ENCODE assay signal across 5 cellular contexts in the genomic region with DNA sequence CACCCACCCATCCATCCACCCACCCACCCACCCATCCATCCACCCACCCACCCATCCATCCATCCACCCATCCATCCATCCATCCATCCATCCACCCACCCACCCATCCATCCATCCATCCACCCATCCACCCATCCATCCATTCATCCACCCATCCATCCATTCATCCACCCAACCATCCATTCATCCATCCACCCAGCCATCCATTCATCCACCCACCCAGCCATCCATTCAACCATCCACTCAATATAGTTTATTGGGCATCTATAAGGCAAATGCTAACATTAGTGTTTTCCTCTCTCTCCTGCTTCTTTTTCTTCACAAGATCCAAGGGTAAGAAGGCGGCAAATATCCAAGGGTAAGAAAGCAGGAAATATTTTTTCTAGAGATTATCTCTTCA. TPM values are rescaled to one million over a fixed set of nuclear protein-coding genes. Genes with fewer than 3 reads are reported as not detected.
DNase-seq lines count a peak whose midpoint lies in the region; ATAC-seq and TF ChIP-seq lines count a peak whose summit lies in the region.
"Not testable (repeated sequence)": the region's sequence is repeated elsewhere in the genome, so short reads cannot be mapped to it uniquely, and the experiment has no call there.

No MANE protein-coding gene starts in this region.

- peaks cover 30% of the 10 kb centered on the region for H3K4me1 ChIP-seq in CD4-positive, CD25-positive, alpha-beta regulatory T cell (ENCODE audit: control insufficient read depth, insufficient read depth, low read length, poor library complexity, severe bottlenecking)
- H3K4me1 ChIP-seq in CD8-positive, alpha-beta T cell (ENCODE audit: insufficient read depth, low read length): peaks cover 20% of the 10 kb centered on the region

- H3K27me3 ChIP-seq in CD4-positive, CD25-positive, alpha-beta regulatory T cell (ENCODE audit: control insufficient read depth, insufficient read depth, low read length); CD8-positive, alpha-beta T cell (ENCODE audit: insufficient read depth, low read length): not testable (repeated sequence)

- not testable (repeated sequence) for H3K9me3 ChIP-seq in CD4-positive, CD25-positive, alpha-beta regulatory T cell (ENCODE audit: control insufficient read depth in 2 of 2, low read length in 2 of 2); CD8-positive, alpha-beta T cell (ENCODE audit: low read length)

- POLR2A ChIA-PET in CD8-positive, alpha-beta T cell (lab: Charles Lee): interaction anchor here (2.9 kb wide), 1 partner anchor 22 kb away, joined by 13 read pairs; the partner anchor contains the start of gene ATP2B4

- H3K4me3 ChIP-seq in CD4-positive, CD25-positive, alpha-beta regulatory T cell (ENCODE audit: low read depth, low read length); CD8-positive, alpha-beta T cell (ENCODE audit: low read depth, low read length): not testable (repeated sequence)

- not testable (repeated sequence) for DNase-seq in CD4-positive, CD25-positive, alpha-beta regulatory T cell; CD8-positive, alpha-beta T cell; activated naive CD4-positive, alpha-beta T cell treated with anti-CD3 and anti-CD28 coated beads, Interleukin-2, amount 10 ng/mL, durations not matched to agents 7 days and 5 days; natural killer cell treated with Interleukin-12 subunit alpha and Interleukin-12 subunit beta and Interleukin-15 and Interleukin-18, amount 100 ng/mL, for 72 hours (ENCODE audit: low spot score)

- H3K27ac Mint-ChIP-seq in CD4-positive, CD25-positive, alpha-beta regulatory T cell: peak overlapping the region in 2 of 3 donors; percentile 83 to 85
- H3K27ac Mint-ChIP-seq in CD8-positive, alpha-beta T cell: peak overlapping the region; percentile 10
- peak overlapping the region; percentile 49 for H3K27ac Mint-ChIP-seq in T-helper 1 cell treated with Interleukin-12 subunit alpha and Interleukin-12 subunit beta and Interleukin-4 antibody, amounts not matched to agents 30 μg/mL and 1 μg/mL, for 36 hours
- peak overlapping the region; percentile 5 for H3K27ac Mint-ChIP-seq in activated naive CD4-positive, alpha-beta T cell treated with anti-CD3 and anti-CD28 coated beads, Interleukin-2, amount 10 ng/mL, durations not matched to agents 7 days and 5 days
- H3K27ac Mint-ChIP-seq in natural killer cell treated with Interleukin-12 subunit alpha and Interleukin-12 subunit beta and Interleukin-15 and Interleukin-18, amount 100 ng/mL, for 72 hours: peak overlapping the region; percentile 97 to 100

- H3K4me3 Mint-ChIP-seq in CD4-positive, CD25-positive, alpha-beta regulatory T cell; CD8-positive, alpha-beta T cell; T-helper 1 cell treated with Interleukin-12 subunit alpha and Interleukin-12 subunit beta and Interleukin-4 antibody, amounts not matched to agents 30 μg/mL and 1 μg/mL, for 36 hours; activated naive CD4-positive, alpha-beta T cell treated with anti-CD3 and anti-CD28 coated beads, Interleukin-2, amount 10 ng/mL, durations not matched to agents 7 days and 5 days: not testable (repeated sequence)
- peak overlapping the region; percentile 30 for H3K4me3 Mint-ChIP-seq in natural killer cell treated with Interleukin-12 subunit alpha and Interleukin-12 subunit beta and Interleukin-15 and Interleukin-18, amount 100 ng/mL, for 72 hours

- not testable (repeated sequence) for H3K9me3 Mint-ChIP-seq in CD4-positive, CD25-positive, alpha-beta regulatory T cell; CD8-positive, alpha-beta T cell; T-helper 1 cell treated with Interleukin-12 subunit alpha and Interleukin-12 subunit beta and Interleukin-4 antibody, amounts not matched to agents 30 μg/mL and 1 μg/mL, for 36 hours; activated naive CD4-positive, alpha-beta T cell treated with anti-CD3 and anti-CD28 coated beads, Interleukin-2, amount 10 ng/mL, durations not matched to agents 7 days and 5 days; natural killer cell treated with Interleukin-12 subunit alpha and Interleukin-12 subunit beta and Interleukin-15 and Interleukin-18, amount 100 ng/mL, for 72 hours

- H3K36me3 Mint-ChIP-seq in CD4-positive, CD25-positive, alpha-beta regulatory T cell; CD8-positive, alpha-beta T cell; T-helper 1 cell treated with Interleukin-12 subunit alpha and Interleukin-12 subunit beta and Interleukin-4 antibody, amounts not matched to agents 30 μg/mL and 1 μg/mL, for 36 hours (ENCODE audit: low read depth); activated naive CD4-positive, alpha-beta T cell treated with anti-CD3 and anti-CD28 coated beads, Interleukin-2, amount 10 ng/mL, durations not matched to agents 7 days and 5 days; natural killer cell treated with Interleukin-12 subunit alpha and Interleukin-12 subunit beta and Interleukin-15 and Interleukin-18, amount 100 ng/mL, for 72 hours: not testable (repeated sequence)

- CTCF ChIA-PET in CD8-positive, alpha-beta T cell (lab: Charles Lee): interaction anchor here (0.8 to 6.4 kb wide), 11 partner anchors 9 to 265 kb away, joined by 3 to 32 read pairs (median 4); partner anchors contain the start of gene ATP2B4
- CTCF ChIA-PET in activated naive CD4-positive, alpha-beta T cell treated with anti-CD3 and anti-CD28 coated beads, Interleukin-2, amount 10 ng/mL, durations not matched to agents 7 days and 5 days (lab: Charles Lee): interaction anchor here (1.0 to 7.2 kb wide), 3 partner anchors 10 to 98 kb away, joined by 6 to 57 read pairs (median 10); partner anchors contain the start of gene ATP2B4

- H3K36me3 ChIP-seq in CD4-positive, CD25-positive, alpha-beta regulatory T cell (ENCODE audit: control insufficient read depth, insufficient read depth, low read length); CD8-positive, alpha-beta T cell (ENCODE audit: insufficient read depth, low read length): not testable (repeated sequence)

- not testable (repeated sequence) for H3K27ac ChIP-seq in CD4-positive, CD25-positive, alpha-beta regulatory T cell (ENCODE audit: insufficient read depth, low read length, poor library complexity, severe bottlenecking); CD8-positive, alpha-beta T cell (ENCODE audit: low read depth, low read length)

- not testable (repeated sequence) for TF ChIP-seq CTCF in CD8-positive, alpha-beta T cell (IDR thresholded peaks at IDR 0.05)

- not testable (repeated sequence) for ATAC-seq in CD4-positive, CD25-positive, alpha-beta regulatory T cell (ENCODE audit: low read depth in 2 of 2); CD8-positive, alpha-beta T cell; natural killer cell treated with Interleukin-12 subunit alpha and Interleukin-12 subunit beta and Interleukin-15 and Interleukin-18, amount 100 ng/mL, for 72 hours

- intact Hi-C loops in CD8-positive, alpha-beta T cell (cut with DNase I, micrococcal nuclease): not testable (repeated sequence)

- H3K4me1 Mint-ChIP-seq in CD4-positive, CD25-positive, alpha-beta regulatory T cell: peaks cover 5 to 44% (median 23%) of the 10 kb centered on the region in 4 donors
- H3K4me1 Mint-ChIP-seq in CD8-positive, alpha-beta T cell (ENCODE audit: low read depth): peaks cover 39% of the 10 kb centered on the region
- H3K4me1 Mint-ChIP-seq in T-helper 1 cell treated with Interleukin-12 subunit alpha and Interleukin-12 subunit beta and Interleukin-4 antibody, amounts not matched to agents 30 μg/mL and 1 μg/mL, for 36 hours (ENCODE audit: low read depth): peaks cover 47% of the 10 kb centered on the region
- H3K4me1 Mint-ChIP-seq in activated naive CD4-positive, alpha-beta T cell treated with anti-CD3 and anti-CD28 coated beads, Interleukin-2, amount 10 ng/mL, durations not matched to agents 7 days and 5 days: peaks cover 46% of the 10 kb centered on the region
- peaks cover 49 to 67% of the 10 kb centered on the region in 2 donors for H3K4me1 Mint-ChIP-seq in natural killer cell treated with Interleukin-12 subunit alpha and Interleukin-12 subunit beta and Interleukin-15 and Interleukin-18, amount 100 ng/mL, for 72 hours (ENCODE audit: low read depth in 2 of 2)

- H3K27me3 Mint-ChIP-seq in CD4-positive, CD25-positive, alpha-beta regulatory T cell; CD8-positive, alpha-beta T cell (ENCODE audit: low read depth); T-helper 1 cell treated with Interleukin-12 subunit alpha and Interleukin-12 subunit beta and Interleukin-4 antibody, amounts not matched to agents 30 μg/mL and 1 μg/mL, for 36 hours (ENCODE audit: low read depth); activated naive CD4-positive, alpha-beta T cell treated with anti-CD3 and anti-CD28 coated beads, Interleukin-2, amount 10 ng/mL, durations not matched to agents 7 days and 5 days; natural killer cell treated with Interleukin-12 subunit alpha and Interleukin-12 subunit beta and Interleukin-15 and Interleukin-18, amount 100 ng/mL, for 72 hours: not testable (repeated sequence)

RNA-seq across cellular contexts. Expression of gene ATP2B4, which starts 22.7 kb away (rescaled TPM):
- 149 TPM for total RNA-seq in CD4-positive, CD25-positive, alpha-beta regulatory T cell
- 10 to 100 TPM; 25.8 to 39.6 (median 31.7) TPM for polyA plus RNA-seq in CD4-positive, CD25-positive, alpha-beta regulatory T cell
- 10 to 100 TPM; 10.6 to 12.0 TPM for total RNA-seq in CD8-positive, alpha-beta T cell
- 100 to 1,000 TPM; 158 to 191 TPM for total RNA-seq in natural killer cell treated with Interleukin-12 subunit alpha and Interleukin-12 subunit beta and Interleukin-15 and Interleukin-18, amount 100 ng/mL, for 72 hours

Comparison
In these comparisons a context has a peak if more than half of its experiments do, and no peak if none do; other contexts are left out.
1. H3K27ac Mint-ChIP-seq: peak in every context shown above with its lines; median percentile 98 in natural killer cell treated with Interleukin-12 subunit alpha and Interleukin-12 subunit beta and Interleukin-15 and Interleukin-18, amount 100 ng/mL, for 72 hours; 84 in CD4-positive, CD25-positive, alpha-beta regulatory T cell; 49 in T-helper 1 cell treated with Interleukin-12 subunit alpha and Interleukin-12 subunit beta and Interleukin-4 antibody, amounts not matched to agents 30 μg/mL and 1 μg/mL, for 36 hours; 10 in CD8-positive, alpha-beta T cell; 5 in activated naive CD4-positive, alpha-beta T cell treated with anti-CD3 and anti-CD28 coated beads, Interleukin-2, amount 10 ng/mL, durations not matched to agents 7 days and 5 days.
2. RNA of gene ATP2B4, which starts 22.7 kb away (total RNA-seq): 158 to 191 TPM in natural killer cell treated with Interleukin-12 subunit alpha and Interleukin-12 subunit beta and Interleukin-15 and Interleukin-18, amount 100 ng/mL, for 72 hours and 149 TPM in CD4-positive, CD25-positive, alpha-beta regulatory T cell (single experiment); 10.6 to 12.0 TPM in CD8-positive, alpha-beta T cell; every median in the first group is over 10 times any median in the second.